ENCODE assay signal across 19 cellular contexts in genomic region chr4:115272185-115272584, GRCh38.
DNase-seq lines count a peak whose midpoint lies in the region; ATAC-seq, FAIRE-seq and TF ChIP-seq lines count a peak whose summit lies in the region.
"Had no signal": no experiment of that assay in that cellular context is flagged by ENCODE, and none has a peak within 500 bp of the region (broad histone marks: within the 10 kb centered on the region; RNA-seq: fewer than 3 reads in every experiment).

No MANE protein-coding gene starts in this region.

- no peaks in the 10 kb centered on the region for H3K79me2 ChIP-seq in OCI-LY3 (ENCODE audit: low read length)

- peaks cover 19% of the 10 kb centered on the region for H3K9me3 Mint-ChIP-seq in HFFc6

- H3K36me3 Mint-ChIP-seq in HFFc6 (ENCODE audit: low read depth), result no peaks in the 10 kb centered on the region

- no peaks in the 10 kb centered on the region for H4K20me1 ChIP-seq in OCI-LY3 (ENCODE audit: insufficient read depth, low read length)

- no peak overlapping the region for H3K27ac Mint-ChIP-seq in HFFc6
- H3K27ac Mint-ChIP-seq: T-helper 2 cell treated with Interferon-gamma antibody and Interleukin-4, amounts not matched to agents 5 μg/mL and 100 μg/mL, for 36 hours had no signal

- H3K27me3 ChIP-seq in OCI-LY3 (ENCODE audit: low read depth, low read length) (no peaks in the 10 kb centered on the region), small intestine (ENCODE audit: control insufficient read depth in 2 of 2, insufficient read depth in 2 of 2, low read length in 2 of 2) (no peaks in the 10 kb centered on the region)

- peak overlapping the region; percentile 21; the same call in 1 of the 2 replicates for H3K9ac ChIP-seq in OCI-LY3 (ENCODE audit: low read length)

- H3K27me3 Mint-ChIP-seq in HFFc6 (ENCODE audit: insufficient read depth), result no peaks in the 10 kb centered on the region

- no peak for DNase-seq in HFFc6
- no peak for DNase-seq in small intestine
- no peak for DNase-seq in central memory CD4-positive, alpha-beta T cell
- DNase-seq: activated CD4-positive, alpha-beta T cell treated with anti-CD3 and anti-CD28 coated beads, Interleukin-2, amount 50 U/mL, for 48 hours; activated effector memory CD4-positive, alpha-beta T cell treated with Interleukin-2 at 50 U/mL for 16 hours; dermis blood vessel endothelial cell; DMS153; lower lobe of right lung; NCI-H1436; NCI-H524 had no signal

- WGBS in small intestine, 3 donors, result 43 to 59% (median 58%) methylated on average over 1 of the region's 1 CpG

- peak overlapping the region; percentile 79 for H3K27ac ChIP-seq in OCI-LY3 (ENCODE audit: low read length)
- no peak overlapping the region for H3K27ac ChIP-seq in small intestine (ENCODE audit: low read depth in 1 of 2, low read length in 1 of 2)
- H3K27ac ChIP-seq: lower lobe of right lung, RWPE1 had no signal

- no peak overlapping the region for H3K4me3 Mint-ChIP-seq in HFFc6
- H3K4me3 Mint-ChIP-seq: T-helper 2 cell treated with Interferon-gamma antibody and Interleukin-4, amounts not matched to agents 5 μg/mL and 100 μg/mL, for 36 hours had no signal

- H3K4me3 ChIP-seq in OCI-LY3 (ENCODE audit: low read length) (peak overlapping the region; percentile 19; the same call in 1 of the 2 replicates), small intestine (ENCODE audit: low read depth in 1 of 2, low read length in 2 of 2) (no peak overlapping the region)
- H3K4me3 ChIP-seq: lower lobe of right lung had no signal

- FAIRE-seq in small intestine (lab: Jason Lieb, UNC), result no peak
- FAIRE-seq: astrocyte, HepG2 had no signal

- TF ChIP-seq CTCF in OCI-LY3 (IDR thresholded peaks at IDR 0.05; ENCODE audit: low read depth, low read length), result no peak
- TF ChIP-seq CTCF in HFFc6 (IDR thresholded peaks at IDR 0.05), result no peak

- H3K36me3 ChIP-seq in OCI-LY3 (replicated peaks; ENCODE audit: low read depth, low read length) (no peaks in the 10 kb centered on the region), small intestine (ENCODE audit: control insufficient read depth in 2 of 2, insufficient read depth in 2 of 2, low read length in 2 of 2) (no peaks in the 10 kb centered on the region)
- H3K36me3 ChIP-seq: lower lobe of right lung had no signal

- H3K9me3 ChIP-seq in OCI-LY3 (ENCODE audit: insufficient read depth, low read length) (no peaks in the 10 kb centered on the region), small intestine (ENCODE audit: control insufficient read depth, low read depth) (no peaks in the 10 kb centered on the region)
- H3K9me3 ChIP-seq: lower lobe of right lung had no signal

- H3K4me1 ChIP-seq in OCI-LY3 (ENCODE audit: low read length), result peaks cover 39% of the 10 kb centered on the region
- no peaks in the 10 kb centered on the region for H3K4me1 ChIP-seq in small intestine (ENCODE audit: control insufficient read depth in 2 of 2, insufficient read depth in 1 of 2, low read depth in 1 of 2, low read length in 1 of 2)
- H3K4me1 ChIP-seq: lower lobe of right lung had no signal

- no peak overlapping the region for H2AFZ ChIP-seq in OCI-LY3 (ENCODE audit: low read depth, low read length)

- peak overlapping the region; percentile 38 for H3K4me2 ChIP-seq in OCI-LY3 (ENCODE audit: low read length)

- H3K4me1 Mint-ChIP-seq in HFFc6 (ENCODE audit: low read depth), result no peaks in the 10 kb centered on the region

- ATAC-seq in GM18499 (IDR thresholded peaks at IDR 0.05; ENCODE audit: insufficient read depth, unreplicated experiment) (peak; percentile 65), GM19463 (IDR thresholded peaks at IDR 0.05; ENCODE audit: unreplicated experiment) (peak; percentile 70), HG03045 (IDR thresholded peaks at IDR 0.05; ENCODE audit: unreplicated experiment) (peak; percentile 63), HG03571 (IDR thresholded peaks at IDR 0.05; ENCODE audit: unreplicated experiment) (no peak)
- ATAC-seq: HepG2, lower lobe of right lung had no signal
